14 cellular contexts compared by ENCODE assay signal in the genomic region with DNA sequence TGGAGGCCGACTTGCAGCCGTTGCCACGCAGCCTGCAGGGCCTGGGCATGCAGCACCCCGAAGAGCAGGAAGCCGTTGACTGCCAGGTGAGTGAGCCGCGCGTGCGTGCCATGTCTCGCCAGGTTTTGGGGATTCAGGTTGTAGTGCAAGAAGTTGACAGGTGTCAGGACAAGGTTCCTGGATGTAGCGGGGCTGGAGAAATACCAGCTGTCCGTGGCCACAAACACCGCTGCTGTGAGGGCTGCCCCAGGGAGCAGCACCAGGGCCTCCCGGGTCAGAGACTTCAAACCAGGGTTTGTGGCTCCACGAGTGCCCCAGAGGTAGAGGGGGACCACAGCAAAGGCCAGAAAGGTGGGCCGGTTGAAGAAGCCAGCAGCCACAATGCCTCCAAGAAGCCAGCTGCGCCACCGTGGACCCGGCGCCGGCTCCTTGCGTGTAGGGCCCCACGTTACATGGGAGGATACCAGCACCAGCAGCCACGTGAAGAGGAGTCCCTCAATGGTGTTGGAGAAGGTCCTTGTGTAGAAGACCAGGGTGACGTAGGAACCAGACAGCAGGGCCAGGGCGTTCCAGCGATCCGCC.
"Had no signal": no experiment of that assay in that cellular context is flagged by ENCODE, and none has a peak within 500 bp of the region (broad histone marks: within the 10 kb centered on the region; RNA-seq: fewer than 3 reads in every experiment).

No MANE protein-coding gene starts in this region.

- H3K36me3 ChIP-seq: colonic mucosa, ovary, right atrium auricular region, thoracic aorta had no signal

- H3K9me3 ChIP-seq: colonic mucosa, ovary, right atrium auricular region, stomach, thoracic aorta, transverse colon had no signal

- H3K9me3 Mint-ChIP-seq: endodermal cell; naive thymus-derived CD8-positive, alpha-beta T cell had no signal

- H3K27me3 Mint-ChIP-seq: naive thymus-derived CD8-positive, alpha-beta T cell had no signal

- H3K27ac ChIP-seq: colonic mucosa, hepatocyte, ovary, right atrium auricular region, stomach, thoracic aorta, transverse colon had no signal

- ATAC-seq: naive thymus-derived CD8-positive, alpha-beta T cell had no signal

- H3K27me3 ChIP-seq: colonic mucosa, hepatocyte, ovary, right atrium auricular region, stomach, transverse colon had no signal

- H3K4me3 Mint-ChIP-seq: endodermal cell; naive thymus-derived CD8-positive, alpha-beta T cell had no signal

- H3K27ac Mint-ChIP-seq: endodermal cell; naive thymus-derived CD8-positive, alpha-beta T cell had no signal

- FAIRE-seq: endothelial cell of umbilical vein had no signal

- H3K4me2 ChIP-seq: hepatocyte, smooth muscle cell had no signal

- H2AFZ ChIP-seq: hepatocyte had no signal

- H3K4me3 ChIP-seq: colonic mucosa, hepatocyte, ovary, right atrium auricular region, smooth muscle cell, stomach, thoracic aorta, transverse colon had no signal

- DNase-seq: colonic mucosa; effector CD4-positive, alpha-beta T cell; foreskin melanocyte; naive thymus-derived CD8-positive, alpha-beta T cell; ovary; stimulated activated CD4-positive, alpha-beta T cell treated with anti-CD3 and anti-CD28 coated beads, Interleukin-2, amount 100 ng/mL, for 48 hours; stomach; transverse colon had no signal
